Comparison of ENCODE assay signal across 8 cellular contexts in the genomic region with DNA sequence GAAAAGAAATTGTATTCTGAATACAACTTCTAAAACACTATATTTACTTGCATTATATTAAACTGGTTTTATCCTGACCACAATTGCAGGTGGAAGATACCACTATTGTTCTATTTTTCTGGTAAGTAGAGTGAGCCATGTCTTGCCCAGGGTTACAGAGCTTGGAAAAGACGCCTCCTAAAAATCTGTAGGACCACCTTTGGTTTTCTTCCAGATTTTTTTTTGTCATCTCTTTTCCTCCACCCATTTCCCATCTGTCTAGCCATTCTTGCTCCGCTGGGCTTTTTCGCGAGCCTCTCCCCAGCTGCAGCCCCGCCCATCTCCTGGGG. TPM values are rescaled to one million over a fixed set of nuclear protein-coding genes. Genes with fewer than 3 reads are reported as not detected.
A peak's percentile ranks its signal among the peaks of the same experiment; 100 is the strongest.
DNase-seq lines count a peak whose midpoint lies in the region; ATAC-seq and TF ChIP-seq lines count a peak whose summit lies in the region.

No MANE protein-coding gene starts in this region.

- H3K4me3 Mint-ChIP-seq in activated T-helper 1 cell treated with anti-CD3 and anti-CD28 coated beads, Interleukin-12 subunit alpha, Interleukin-12 subunit beta, Interleukin-2, Interleukin-4 antibody, amounts not matched to agents 30 ng/mL and 10 ng/mL and 1 ng/mL, durations not matched to agents 14 hours and 24 hours and 36 hours = peak overlapping the region; percentile 82
- peak overlapping the region; percentile 92 for H3K4me3 Mint-ChIP-seq in mesothelial cell of epicardium

- no peak for DNase-seq in activated T-helper 1 cell treated with anti-CD3 and anti-CD28 coated beads, Interleukin-12 subunit alpha, Interleukin-12 subunit beta, Interleukin-2, Interleukin-4 antibody, amounts not matched to agents 30 ng/mL and 10 ng/mL and 1 ng/mL, durations not matched to agents 14 hours and 24 hours and 36 hours (ENCODE audit: low spot score)
- DNase-seq in mesothelial cell of epicardium (ENCODE audit: low spot score in 2 of 2, unreplicated experiment in 2 of 2) (no peak), NCI-H1436 treated with DMSO at 0.1 percent for 48 hours (lab: John Stamatoyannopoulos, UW) (no peak), DMS53 treated with DMSO at 0.1 percent for 48 hours (lab: John Stamatoyannopoulos, UW; ENCODE audit: unreplicated experiment) (no peak), RPMI8226 (no peak)

- ATAC-seq in GM21786 (IDR thresholded peaks at IDR 0.05; ENCODE audit: unreplicated experiment) (peak; percentile 58), HG02763 (IDR thresholded peaks at IDR 0.05; ENCODE audit: unreplicated experiment) (no peak)

- peaks cover 7% of the 10 kb centered on the region for H3K4me1 Mint-ChIP-seq in activated T-helper 1 cell treated with anti-CD3 and anti-CD28 coated beads, Interleukin-12 subunit alpha, Interleukin-12 subunit beta, Interleukin-2, Interleukin-4 antibody, amounts not matched to agents 30 ng/mL and 10 ng/mL and 1 ng/mL, durations not matched to agents 14 hours and 24 hours and 36 hours (ENCODE audit: low read depth)
- peaks cover 12% of the 10 kb centered on the region for H3K4me1 Mint-ChIP-seq in mesothelial cell of epicardium

- intact Hi-C loops in activated T-helper 1 cell treated with anti-CD3 and anti-CD28 coated beads, Interleukin-12 subunit alpha, Interleukin-12 subunit beta, Interleukin-2, Interleukin-4 antibody, amounts not matched to agents 30 ng/mL and 10 ng/mL and 1 ng/mL, durations not matched to agents 14 hours and 24 hours and 36 hours (cut with micrococcal nuclease) = loop anchor here (1.0 to 5.0 kb wide), 5 partner anchors 44 to 710 kb away; a partner anchor contains a TSS

- H3K79me2 ChIP-seq in ACC112 (ENCODE audit: control insufficient read depth, insufficient read depth, low read length, unreplicated experiment) = peaks cover 39% of the 10 kb centered on the region

- H3K27ac Mint-ChIP-seq in activated T-helper 1 cell treated with anti-CD3 and anti-CD28 coated beads, Interleukin-12 subunit alpha, Interleukin-12 subunit beta, Interleukin-2, Interleukin-4 antibody, amounts not matched to agents 30 ng/mL and 10 ng/mL and 1 ng/mL, durations not matched to agents 14 hours and 24 hours and 36 hours = peak overlapping the region; percentile 48
- peak overlapping the region; percentile 43 for H3K27ac Mint-ChIP-seq in mesothelial cell of epicardium

- peaks cover 7% of the 10 kb centered on the region for H3K4me1 ChIP-seq in ACC112 (ENCODE audit: control insufficient read depth, insufficient read depth, low read length, unreplicated experiment)

- no peaks in the 10 kb centered on the region for H3K36me3 ChIP-seq in ACC112 (ENCODE audit: insufficient read depth, low read length)

- H2AFZ ChIP-seq in ACC112 (ENCODE audit: low read length, unreplicated experiment) = no peak overlapping the region

- peaks cover 2% of the 10 kb centered on the region for H3K36me3 Mint-ChIP-seq in activated T-helper 1 cell treated with anti-CD3 and anti-CD28 coated beads, Interleukin-12 subunit alpha, Interleukin-12 subunit beta, Interleukin-2, Interleukin-4 antibody, amounts not matched to agents 30 ng/mL and 10 ng/mL and 1 ng/mL, durations not matched to agents 14 hours and 24 hours and 36 hours (ENCODE audit: low read depth)
- H3K36me3 Mint-ChIP-seq in mesothelial cell of epicardium = no peaks in the 10 kb centered on the region

- H3K4me3 ChIP-seq in ACC112 (ENCODE audit: low read depth, low read length) = peak overlapping the region; percentile 91; the same call in 1 of the 2 replicates

- H3K9me3 Mint-ChIP-seq in activated T-helper 1 cell treated with anti-CD3 and anti-CD28 coated beads, Interleukin-12 subunit alpha, Interleukin-12 subunit beta, Interleukin-2, Interleukin-4 antibody, amounts not matched to agents 30 ng/mL and 10 ng/mL and 1 ng/mL, durations not matched to agents 14 hours and 24 hours and 36 hours = no peaks in the 10 kb centered on the region
- H3K9me3 Mint-ChIP-seq in mesothelial cell of epicardium = no peaks in the 10 kb centered on the region

- H3K27me3 Mint-ChIP-seq in activated T-helper 1 cell treated with anti-CD3 and anti-CD28 coated beads, Interleukin-12 subunit alpha, Interleukin-12 subunit beta, Interleukin-2, Interleukin-4 antibody, amounts not matched to agents 30 ng/mL and 10 ng/mL and 1 ng/mL, durations not matched to agents 14 hours and 24 hours and 36 hours (ENCODE audit: insufficient read depth) = peaks cover 8% of the 10 kb centered on the region
- no peaks in the 10 kb centered on the region for H3K27me3 Mint-ChIP-seq in mesothelial cell of epicardium (ENCODE audit: low read depth)

- no peaks in the 10 kb centered on the region for H3K27me3 ChIP-seq in ACC112 (ENCODE audit: insufficient read depth, low read length)

- no peak for TF ChIP-seq CTCF in mesothelial cell of epicardium (IDR thresholded peaks at IDR 0.05; ENCODE audit: unreplicated experiment)

- H3K27ac ChIP-seq in ACC112 (ENCODE audit: low read depth, low read length) = no peak overlapping the region

RNA-seq across cellular contexts. Expression of a gene that starts 0.3 kb away (rescaled TPM):
- total RNA-seq in activated T-helper 1 cell treated with anti-CD3 and anti-CD28 coated beads, Interleukin-12 subunit alpha, Interleukin-12 subunit beta, Interleukin-2, Interleukin-4 antibody, amounts not matched to agents 30 ng/mL and 10 ng/mL and 1 ng/mL, durations not matched to agents 14 hours and 24 hours and 36 hours = 20.6 and 27.8 TPM in 2 replicates
- total RNA-seq in mesothelial cell of epicardium = 54.4 to 58.8 TPM (median 58.7 TPM) in 3 replicates

RNA-seq across cellular contexts. Expression of a gene that starts 44.6 kb away (rescaled TPM):
- 84.5 and 90.9 TPM in 2 replicates for total RNA-seq in activated T-helper 1 cell treated with anti-CD3 and anti-CD28 coated beads, Interleukin-12 subunit alpha, Interleukin-12 subunit beta, Interleukin-2, Interleukin-4 antibody, amounts not matched to agents 30 ng/mL and 10 ng/mL and 1 ng/mL, durations not matched to agents 14 hours and 24 hours and 36 hours
- 53.4 to 58.2 TPM (median 57.1 TPM) in 3 replicates for total RNA-seq in mesothelial cell of epicardium
